12 cellular contexts compared by ENCODE assay signal in genomic region chr7:130349911-130350782, GRCh38. TPM values are rescaled to one million over a fixed set of nuclear protein-coding genes. Genes with fewer than 3 reads are reported as not detected.
DNase-seq lines count a peak whose midpoint lies in the region; ATAC-seq, FAIRE-seq and TF ChIP-seq lines count a peak whose summit lies in the region.
"Had no signal": no experiment of that assay in that cellular context is flagged by ENCODE, and none has a peak within 500 bp of the region (broad histone marks: within the 10 kb centered on the region; RNA-seq: fewer than 3 reads in every experiment).

No MANE protein-coding gene starts in this region.

- FAIRE-seq in GM12878 (lab: Jason Lieb, UNC): no peak

- POLR2A ChIA-PET in GM12878 (lab: Charles Lee): interaction anchor here (1.7 kb wide), 1 partner anchor 15 kb away, joined by 5 read pairs; no protein-coding TSS in a partner anchor

- no peaks in the 10 kb centered on the region for H3K27me3 Mint-ChIP-seq in stimulated activated naive CD8-positive, alpha-beta T cell treated with anti-CD3 and anti-CD28 coated beads, Interleukin-15, amount 100 ng/mL, for 72 hours
- H3K27me3 Mint-ChIP-seq in activated naive CD4-positive, alpha-beta T cell treated with anti-CD3 and anti-CD28 coated beads for 36 hours (ENCODE audit: low read depth): no peaks in the 10 kb centered on the region

- SMC1A ChIA-PET in GM12878 (lab: Charles Lee; ENCODE audit: uncharacterized antibody, unreplicated experiment): interaction anchor here (0.6 to 1.7 kb wide), 5 partner anchors 14 to 1029 kb away, joined by 3 to 5 read pairs (median 4); partner anchors contain the start of gene CEP41

- CTCF ChIA-PET in GM12878 (lab: Yijun Ruan, JAX): interaction anchor here (0.5 to 1.9 kb wide), 3 partner anchors 9 to 1876 kb away, joined by 3 to 7 read pairs (median 4); no protein-coding TSS in a partner anchor
- CTCF ChIA-PET in activated naive CD4-positive, alpha-beta T cell treated with anti-CD3 and anti-CD28 coated beads for 36 hours (lab: Charles Lee): interaction anchor here (0.6 kb wide), 1 partner anchor 286 kb away, joined by 3 read pairs; no protein-coding TSS in a partner anchor

- H3K4me1 Mint-ChIP-seq in stimulated activated naive CD8-positive, alpha-beta T cell treated with anti-CD3 and anti-CD28 coated beads, Interleukin-15, amount 100 ng/mL, for 72 hours: peaks cover 40% of the 10 kb centered on the region
- peaks cover 16% of the 10 kb centered on the region for H3K4me1 Mint-ChIP-seq in activated naive CD4-positive, alpha-beta T cell treated with anti-CD3 and anti-CD28 coated beads for 36 hours (ENCODE audit: low read depth)

- H3K4me3 ChIP-seq in GM12878 (no peak overlapping the region), GM23248 (no peak overlapping the region)

- BruUV-seq in GM12878 (replicated peaks; lab: Mats Ljungman, UMichigan): no TSS peak

- H3K36me3 ChIP-seq in GM12878 (ENCODE audit: control insufficient read depth in 2 of 2, insufficient read depth in 2 of 2, low read length in 1 of 2): no peaks in the 10 kb centered on the region
- H3K36me3 ChIP-seq in GM23248 (ENCODE audit: low read depth): no peaks in the 10 kb centered on the region

- H3K9me2 ChIP-seq in GM23248 (ENCODE audit: insufficient read depth): no peaks in the 10 kb centered on the region

- in situ Hi-C loops in GM12878 (cut with MboI): no loop called here
- in situ Hi-C loops in GM23248 (cut with MboI): no loop called here

- H3K4me3 Mint-ChIP-seq in stimulated activated naive CD8-positive, alpha-beta T cell treated with anti-CD3 and anti-CD28 coated beads, Interleukin-15, amount 100 ng/mL, for 72 hours: peak overlapping the region in 1 of 2 donors; percentile 39
- H3K4me3 Mint-ChIP-seq in activated naive CD4-positive, alpha-beta T cell treated with anti-CD3 and anti-CD28 coated beads for 36 hours: no peak overlapping the region
- H3K4me3 Mint-ChIP-seq: activated naive CD4-positive, alpha-beta T cell treated with anti-CD3 and anti-CD28 coated beads, Interleukin-2, amount 10 ng/mL, durations not matched to agents 7 days and 5 days; CD4-positive, CD25-positive, alpha-beta regulatory T cell; T-helper 2 cell treated with Interferon-gamma antibody and Interleukin-4, amounts not matched to agents 5 μg/mL and 100 μg/mL, for 36 hours had no signal

- RAD21 ChIA-PET in GM12878 (lab: Charles Lee; ENCODE audit: unreplicated experiment): no interaction called here

- H4K20me1 ChIP-seq in GM12878 (ENCODE audit: control insufficient read depth, insufficient read depth) (no peaks in the 10 kb centered on the region), GM23248 (ENCODE audit: insufficient read depth) (no peaks in the 10 kb centered on the region)

- no peak for TF ChIP-seq CTCF in GM12878 (IDR thresholded peaks at IDR 0.05 in 2 of 3, conservative IDR thresholded peaks at IDR 0.05 in 1 of 3; ENCODE audit: control insufficient read depth in 2 of 3, extremely low read depth in 1 of 3, insufficient read depth in 1 of 3, low read depth in 3 of 3, low read length in 3 of 3)

- no peak for TF ChIP-seq RAD21 in GM12878 (IDR thresholded peaks at IDR 0.05; ENCODE audit: insufficient read depth, low read depth, low read length)

- intact Hi-C loops in GM12878 (cut with micrococcal nuclease; ENCODE audit: unreplicated experiment): no loop called here
- intact Hi-C loops in activated naive CD4-positive, alpha-beta T cell treated with anti-CD3 and anti-CD28 coated beads for 36 hours (cut with micrococcal nuclease): no loop called here

- H3K27ac ChIP-seq in GM12878 (ENCODE audit: control insufficient read depth, insufficient read depth) (peak overlapping the region; percentile 73), GM23248 (no peak overlapping the region)

- H3K9me3 ChIP-seq in GM12878 (replicated peaks; ENCODE audit: control insufficient read depth, insufficient read depth, low read length): no peaks in the 10 kb centered on the region
- H3K9me3 ChIP-seq in GM23248 (ENCODE audit: low read depth): no peaks in the 10 kb centered on the region

- H3K27ac Mint-ChIP-seq in stimulated activated naive CD8-positive, alpha-beta T cell treated with anti-CD3 and anti-CD28 coated beads, Interleukin-15, amount 100 ng/mL, for 72 hours: peak overlapping the region in 1 of 2 donors; percentile 77
- H3K27ac Mint-ChIP-seq in activated naive CD4-positive, alpha-beta T cell treated with anti-CD3 and anti-CD28 coated beads for 36 hours: no peak overlapping the region
- H3K27ac Mint-ChIP-seq: activated naive CD4-positive, alpha-beta T cell treated with anti-CD3 and anti-CD28 coated beads, Interleukin-2, amount 10 ng/mL, durations not matched to agents 7 days and 5 days; T-helper 2 cell treated with Interferon-gamma antibody and Interleukin-4, amounts not matched to agents 5 μg/mL and 100 μg/mL, for 36 hours had no signal

- H3K36me3 Mint-ChIP-seq in activated naive CD4-positive, alpha-beta T cell treated with anti-CD3 and anti-CD28 coated beads for 36 hours (ENCODE audit: low read depth): no peaks in the 10 kb centered on the region
- H3K36me3 Mint-ChIP-seq: activated naive CD4-positive, alpha-beta T cell treated with anti-CD3 and anti-CD28 coated beads, Interleukin-2, amount 10 ng/mL, durations not matched to agents 7 days and 5 days; CD4-positive, CD25-positive, alpha-beta regulatory T cell had no signal

- DNase-seq in stimulated activated naive CD8-positive, alpha-beta T cell treated with anti-CD3 and anti-CD28 coated beads, Interleukin-15, amount 100 ng/mL, for 72 hours: no peak
- no peak for DNase-seq in stimulated activated naive CD8-positive, alpha-beta T cell treated with anti-CD3 and anti-CD28 coated beads, Interleukin-15, Interleukin-2, amounts not matched to agents 100 U/mL and 50 U/mL, for 24 hours
- DNase-seq in GM12878 (ENCODE audit: low read depth, low spot score) (no peak), left kidney (ENCODE audit: low read depth, low spot score) (peak; percentile 71), GM23248 (no peak), HuH-7 (ENCODE audit: low spot score) (no peak)
- no peak for DNase-seq in activated naive CD4-positive, alpha-beta T cell treated with anti-CD3 and anti-CD28 coated beads for 36 hours
- no peak for DNase-seq in activated naive CD4-positive, alpha-beta T cell (lab: John Stamatoyannopoulos, UW)
- DNase-seq: activated naive CD4-positive, alpha-beta T cell treated with anti-CD3 and anti-CD28 coated beads, Interleukin-2, amount 10 ng/mL, durations not matched to agents 7 days and 5 days; CD4-positive, CD25-positive, alpha-beta regulatory T cell; Karpas-422 had no signal

- H3K4me1 ChIP-seq in GM12878 (ENCODE audit: control insufficient read depth, insufficient read depth, low read length) (peaks cover 21% of the 10 kb centered on the region), GM23248 (ENCODE audit: insufficient read depth) (peaks cover 13% of the 10 kb centered on the region)

- TF ChIP-seq POLR2A in GM12878 (IDR thresholded peaks at IDR 0.05; ENCODE audit: low read depth, low read length): no peak

- H3K9ac ChIP-seq in GM12878 (ENCODE audit: control insufficient read depth, insufficient read depth, low read length) (no peak overlapping the region; the same call in 1 of the 2 replicates), GM23248 (no peak overlapping the region)

- H3K27me3 ChIP-seq in GM12878 (replicated peaks in 1 of 2; ENCODE audit: control insufficient read depth in 2 of 2, insufficient read depth in 2 of 2, low read length in 1 of 2) (no peaks in the 10 kb centered on the region), GM23248 (replicated peaks; ENCODE audit: insufficient read depth) (no peaks in the 10 kb centered on the region)

- H3K79me2 ChIP-seq in GM12878 (ENCODE audit: control insufficient read depth, insufficient read depth, low read length) (no peaks in the 10 kb centered on the region), GM23248 (ENCODE audit: insufficient read depth) (no peaks in the 10 kb centered on the region)

- H3K4me2 ChIP-seq in GM12878 (ENCODE audit: control insufficient read depth, insufficient read depth) (peak overlapping the region; percentile 71), GM23248 (ENCODE audit: unreplicated experiment) (no peak overlapping the region)

- ATAC-seq in stimulated activated naive CD8-positive, alpha-beta T cell treated with anti-CD3 and anti-CD28 coated beads, Interleukin-15, amount 100 ng/mL, for 72 hours: peak; percentile 41
- no peak for ATAC-seq in stimulated activated naive CD8-positive, alpha-beta T cell treated with anti-CD3 and anti-CD28 coated beads, Interleukin-15, Interleukin-2, amounts not matched to agents 100 U/mL and 50 U/mL, for 24 hours
- ATAC-seq in GM12878: no peak

- WGBS in GM12878 (ENCODE audit: insufficient coverage, insufficient replicate concordance, low lambda C conversion rate, missing lambda C conversion rate): 12% methylated on average over 16 of the region's 16 CpGs
- 77 to 78% methylated on average over 16 of the region's 16 CpGs for WGBS in GM23248 (ENCODE audit: low coverage in 1 of 2, low lambda C conversion rate in 2 of 2, missing lambda C conversion rate in 2 of 2), 2 experiments

- H2AFZ ChIP-seq in GM12878 (ENCODE audit: control insufficient read depth, low read depth, low read length) (peak overlapping the region; percentile 55), GM23248 (no peak overlapping the region)

- no peaks in the 10 kb centered on the region for H3K9me3 Mint-ChIP-seq in stimulated activated naive CD8-positive, alpha-beta T cell treated with anti-CD3 and anti-CD28 coated beads, Interleukin-15, amount 100 ng/mL, for 72 hours
- H3K9me3 Mint-ChIP-seq in activated naive CD4-positive, alpha-beta T cell treated with anti-CD3 and anti-CD28 coated beads for 36 hours: no peaks in the 10 kb centered on the region
- H3K9me3 Mint-ChIP-seq: activated naive CD4-positive, alpha-beta T cell treated with anti-CD3 and anti-CD28 coated beads, Interleukin-2, amount 10 ng/mL, durations not matched to agents 7 days and 5 days; T-helper 2 cell treated with Interferon-gamma antibody and Interleukin-4, amounts not matched to agents 5 μg/mL and 100 μg/mL, for 36 hours had no signal

- H3F3A ChIP-seq in GM23248 (ENCODE audit: insufficient read depth): no peaks in the 10 kb centered on the region

- TF ChIP-seq EP300 in GM12878 (IDR thresholded peaks at IDR 0.05; ENCODE audit: borderline replicate concordance in 1 of 2, control insufficient read depth in 1 of 2, low read depth in 2 of 2, low read length in 2 of 2): no peak

RNA-seq across cellular contexts. Expression of gene CPA5, which starts 5.5 kb away (rescaled TPM):
- total RNA-seq in GM12878 (2013; cell fraction: nucleolus; rRNA removed): not detected in 2 replicates
- total RNA-seq in GM12878 (2014; rRNA removed) (0.17 TPM in 1 of 2 replicates, not detected in the other), GM12878 (2014; rRNA removed; fragmentation: Illumina TruSeq; extraction: Trizol) (0.09 and 0.28 TPM in 2 replicates), GM12878 (2021) (0.29 and 0.49 TPM in 2 replicates)
- polyA plus RNA-seq in GM12878 (2011; ENCODE audit: low read depth): not detected
- polyA plus RNA-seq in GM12878 (2011; rRNA removed) (0.22 and 0.52 TPM in 2 replicates), GM12878 (2014; fragmentation: Illumina TruSeq; extraction: Trizol) (0.06 and 0.21 TPM in 2 replicates), GM12878 (2014; fragmentation: Nextera tagmentation; extraction: Ambion mirVana) (under 1 TPM; 0.40 to 0.45 TPM), GM12878 (2014; rRNA removed) (0.10 TPM in 1 of 2 replicates, not detected in the other), GM12878 (2016; fragmentation: Nextera tagmentation; extraction: Ambion mirVana) (not detected), GM23248 (2016; fragmentation: Nextera tagmentation; extraction: Ambion mirVana) (0.23 TPM in 1 of 2 replicates, not detected in the other)
- 0.20 and 0.30 TPM in 2 replicates for polyA plus RNA-seq in GM12878 (2011; cell fraction: cytosol; rRNA removed)
- polyA plus RNA-seq in GM12878 (2011; cell fraction: nucleus; rRNA removed): 1.5 and 2.0 TPM in 2 replicates
- polyA plus RNA-seq in GM12878 (2012): 0.11 and 0.87 TPM in 2 replicates
- polyA minus RNA-seq in GM12878 (2011; rRNA and poly(A)+ RNA removed): 0.41 and 0.88 TPM in 2 replicates
- not detected in 2 replicates for polyA minus RNA-seq in GM12878 (2011; cell fraction: cytosol; rRNA and poly(A)+ RNA removed)
- polyA minus RNA-seq in GM12878 (2011; cell fraction: nucleus; rRNA and poly(A)+ RNA removed): not detected in 2 replicates
- total RNA-seq in GM23248 (2014; rRNA removed; shearing (Covaris generic)): not detected in 2 replicates
- total RNA-seq in activated naive CD4-positive, alpha-beta T cell treated with anti-CD3 and anti-CD28 coated beads for 36 hours: under 1 TPM; 0.74 to 0.88 TPM

RNA-seq across cellular contexts. Expression of gene CPA1, which starts 30.1 kb away (rescaled TPM):
- total RNA-seq in GM12878 (2013; cell fraction: nucleolus; rRNA removed): not detected in 2 replicates
- total RNA-seq in GM12878 (2014; rRNA removed) (not detected in 2 replicates), GM12878 (2014; rRNA removed; fragmentation: Illumina TruSeq; extraction: Trizol) (not detected in 2 replicates), GM12878 (2021) (8.0 and 11.9 TPM in 2 replicates)
- polyA plus RNA-seq in GM12878 (2011; ENCODE audit: low read depth): not detected
- polyA plus RNA-seq in GM12878 (2011; rRNA removed) (not detected in 2 replicates), GM12878 (2014; fragmentation: Illumina TruSeq; extraction: Trizol) (not detected in 2 replicates), GM12878 (2014; fragmentation: Nextera tagmentation; extraction: Ambion mirVana) (not detected), GM12878 (2014; rRNA removed) (not detected in 2 replicates), GM12878 (2016; fragmentation: Nextera tagmentation; extraction: Ambion mirVana) (not detected), GM23248 (2016; fragmentation: Nextera tagmentation; extraction: Ambion mirVana) (not detected in 2 replicates)
- not detected in 2 replicates for polyA plus RNA-seq in GM12878 (2011; cell fraction: cytosol; rRNA removed)
- not detected in 2 replicates for polyA plus RNA-seq in GM12878 (2011; cell fraction: nucleus; rRNA removed)
- not detected in 2 replicates for polyA plus RNA-seq in GM12878 (2012)
- not detected in 2 replicates for polyA minus RNA-seq in GM12878 (2011; rRNA and poly(A)+ RNA removed)
- not detected in 2 replicates for polyA minus RNA-seq in GM12878 (2011; cell fraction: cytosol; rRNA and poly(A)+ RNA removed)
- not detected in 2 replicates for polyA minus RNA-seq in GM12878 (2011; cell fraction: nucleus; rRNA and poly(A)+ RNA removed)
- total RNA-seq in GM23248 (2014; rRNA removed; shearing (Covaris generic)): not detected in 2 replicates
- total RNA-seq in activated naive CD4-positive, alpha-beta T cell treated with anti-CD3 and anti-CD28 coated beads for 36 hours: not detected
- total RNA-seq: CD4-positive, CD25-positive, alpha-beta regulatory T cell had no signal

RNA-seq across cellular contexts. Expression of gene CPA4, which starts 57.2 kb away (rescaled TPM):
- total RNA-seq in GM12878 (2013; cell fraction: nucleolus; rRNA removed): 0.81 and 2.0 TPM in 2 replicates
- total RNA-seq in GM12878 (2014; rRNA removed): 0.06 and 0.33 TPM in 2 replicates
- 0.09 and 0.13 TPM in 2 replicates for total RNA-seq in GM12878 (2014; rRNA removed; fragmentation: Illumina TruSeq; extraction: Trizol)
- total RNA-seq in GM12878 (2021): 0.18 and 0.37 TPM in 2 replicates
- not detected for polyA plus RNA-seq in GM12878 (2011; ENCODE audit: low read depth)
- polyA plus RNA-seq in GM12878 (2011; rRNA removed): 0.16 and 0.20 TPM in 2 replicates
- 0.08 and 0.10 TPM in 2 replicates for polyA plus RNA-seq in GM12878 (2011; cell fraction: cytosol; rRNA removed)
- polyA plus RNA-seq in GM12878 (2011; cell fraction: nucleus; rRNA removed): 0.12 and 0.23 TPM in 2 replicates
- 0.19 and 0.20 TPM in 2 replicates for polyA plus RNA-seq in GM12878 (2012)
- 0.15 and 1.5 TPM in 2 replicates for polyA plus RNA-seq in GM12878 (2014; fragmentation: Illumina TruSeq; extraction: Trizol)
- under 1 TPM; 0.05 to 0.21 TPM for polyA plus RNA-seq in GM12878 (2014; fragmentation: Nextera tagmentation; extraction: Ambion mirVana)
- 0.13 and 0.35 TPM in 2 replicates for polyA plus RNA-seq in GM12878 (2014; rRNA removed)
- polyA plus RNA-seq in GM12878 (2016; fragmentation: Nextera tagmentation; extraction: Ambion mirVana): under 1 TPM in 1 of 2 experiments, not detected in 1; 0.20 TPM
- polyA minus RNA-seq in GM12878 (2011; rRNA and poly(A)+ RNA removed): 0.21 and 0.37 TPM in 2 replicates
- not detected in 2 replicates for polyA minus RNA-seq in GM12878 (2011; cell fraction: cytosol; rRNA and poly(A)+ RNA removed)
- not detected in 2 replicates for polyA minus RNA-seq in GM12878 (2011; cell fraction: nucleus; rRNA and poly(A)+ RNA removed)
- total RNA-seq in GM23248 (2014; rRNA removed; shearing (Covaris generic)): 8.6 and 16.7 TPM in 2 replicates
- polyA plus RNA-seq in GM23248 (2016; fragmentation: Nextera tagmentation; extraction: Ambion mirVana): 10.4 and 11.9 TPM in 2 replicates
- not detected for total RNA-seq in activated naive CD4-positive, alpha-beta T cell treated with anti-CD3 and anti-CD28 coated beads for 36 hours
- total RNA-seq: CD4-positive, CD25-positive, alpha-beta regulatory T cell had no signal
- polyA plus RNA-seq: CD4-positive, CD25-positive, alpha-beta regulatory T cell had no signal
